ENCODE assay signal across 1 cellular context in the genomic region with DNA sequence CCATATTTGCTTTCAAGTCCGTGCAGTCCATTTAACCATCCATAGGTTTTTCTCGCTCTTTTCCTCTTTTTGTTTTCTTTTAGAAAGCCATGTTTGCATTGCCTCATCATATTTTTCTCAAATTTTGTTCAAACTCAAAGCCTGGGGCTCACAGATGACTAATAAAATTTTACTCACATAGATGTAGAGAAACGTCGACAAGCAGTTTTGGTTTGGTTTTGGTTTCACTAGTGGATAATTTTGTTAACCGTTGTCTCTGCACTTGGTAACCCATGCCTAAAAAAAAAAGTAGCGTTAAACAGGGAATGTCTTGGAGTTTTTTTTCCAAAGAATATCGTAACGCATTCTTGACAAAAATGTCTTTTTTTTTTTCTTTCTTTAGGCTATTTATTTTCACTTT.
TF ChIP-seq lines count a peak whose summit lies in the region.

No MANE protein-coding gene starts in this region.

TF ChIP-seq in SK-N-SH treated with all-trans-retinoic acid at 6 μM for 48 hours, 23 proteins besides CTCF, POLR2A, EP300 and RAD21 (continued from another document):
- TF ChIP-seq PATZ1 (CRISPR knock-in tag; IDR thresholded peaks at IDR 0.05; ENCODE audit: borderline replicate concordance), result no peak
- TF ChIP-seq SNAI2 (CRISPR knock-in tag; IDR thresholded peaks at IDR 0.05), result no peak
